23 cellular contexts compared by ENCODE assay signal in the genomic region with DNA sequence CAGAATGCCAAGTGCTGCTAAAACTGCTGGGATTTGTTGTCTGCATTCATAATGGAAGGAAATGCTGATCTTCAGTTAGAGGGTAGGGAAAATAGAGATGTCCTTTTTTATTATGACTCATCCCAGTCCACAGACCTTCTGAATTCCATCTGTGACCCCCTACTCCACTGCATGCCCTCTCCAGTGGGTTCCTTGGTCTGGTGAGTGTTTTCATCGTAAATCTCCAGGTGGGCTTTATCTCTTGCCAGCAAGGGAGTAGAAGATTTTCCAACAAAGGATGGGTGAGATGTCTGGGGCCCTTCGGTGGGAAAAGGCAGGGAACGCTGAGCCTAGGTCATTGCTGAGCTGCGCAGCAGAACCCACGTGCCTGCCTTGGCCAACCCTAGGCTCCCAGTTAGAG. TPM values are rescaled to one million over a fixed set of nuclear protein-coding genes. Genes with fewer than 3 reads are reported as not detected.
"Had no signal": no experiment of that assay in that cellular context is flagged by ENCODE, and none has a peak within 500 bp of the region (broad histone marks: within the 10 kb centered on the region; RNA-seq: fewer than 3 reads in every experiment).

No MANE protein-coding gene starts in this region.

- H3K36me3 ChIP-seq: esophagus squamous epithelium, heart right ventricle, lower lobe of right lung, thoracic aorta, tibial nerve, upper lobe of right lung, uterus had no signal

- H3K27ac ChIP-seq: esophagus squamous epithelium, heart right ventricle, lower lobe of right lung, psoas muscle, skin epidermis, thoracic aorta, tibial nerve, upper lobe of right lung, uterus had no signal

- ATAC-seq: effector memory CD8-positive, alpha-beta T cell; heart right ventricle; left colon; left ventricle myocardium superior; lower lobe of right lung; natural killer cell; psoas muscle; right cardiac atrium; stimulated activated naive B cell treated with anti-CD40 and anti-IgM and Interleukin-4, amounts not matched to agents 10 μg/mL and 1 μg/mL and 100 μg/mL, for 72 hours; upper lobe of right lung had no signal

- H3K9me3 ChIP-seq: esophagus squamous epithelium, heart right ventricle, lower lobe of right lung, psoas muscle, thoracic aorta, tibial nerve, upper lobe of right lung, uterus had no signal

- DNase-seq: cortex of kidney; effector memory CD8-positive, alpha-beta T cell; erythroblast; esophagus squamous epithelium; foreskin melanocyte; heart right ventricle; hippocampal formation; immature natural killer cell; kidney glomerular epithelial cell; lower lobe of right lung; natural killer cell; psoas muscle; stimulated activated CD4-positive, alpha-beta T cell treated with anti-CD3 and anti-CD28 coated beads, Interleukin-15, amount 100 ng/mL, for 24 hours; stimulated activated CD4-positive, alpha-beta T cell treated with anti-CD3 and anti-CD28 coated beads, Interleukin-2, amount 100 ng/mL, for 48 hours; stimulated activated naive B cell treated with anti-CD40 and anti-IgM and Interleukin-4, amounts not matched to agents 10 μg/mL and 1 μg/mL and 100 μg/mL, for 72 hours; upper lobe of right lung; uterus had no signal

- H3K27me3 ChIP-seq: tibial nerve, upper lobe of right lung, uterus had no signal

- H3K4me1 ChIP-seq: psoas muscle, uterus had no signal

- H3K4me3 ChIP-seq: esophagus squamous epithelium, heart right ventricle, lower lobe of right lung, psoas muscle, skin epidermis, thoracic aorta, tibial nerve, upper lobe of right lung, uterus had no signal

RNA-seq across cellular contexts. Expression of gene CRABP1, which starts 28.0 kb away (rescaled TPM):
- polyA plus RNA-seq: heart right ventricle, immature natural killer cell had no signal
